Comparison of ENCODE assay signal across 24 cellular contexts in genomic region chr7:45146531-45147379, GRCh38. TPM values are rescaled to one million over a fixed set of nuclear protein-coding genes. Genes with fewer than 3 reads are reported as not detected.
DNase-seq lines count a peak whose midpoint lies in the region; ATAC-seq and TF ChIP-seq lines count a peak whose summit lies in the region.
"Had no signal": no experiment of that assay in that cellular context is flagged by ENCODE, and none has a peak within 500 bp of the region (broad histone marks: within the 10 kb centered on the region; RNA-seq: fewer than 3 reads in every experiment).

No MANE protein-coding gene starts in this region.

- ATAC-seq in HG03439 (IDR thresholded peaks at IDR 0.05; ENCODE audit: unreplicated experiment) (no peak), GM21723 (IDR thresholded peaks at IDR 0.05; ENCODE audit: unreplicated experiment) (no peak)
- ATAC-seq: activated CD4-positive, alpha-beta T cell treated with anti-CD3 and anti-CD28 coated beads for 36 hours; effector memory CD8-positive, alpha-beta T cell had no signal

- CTCF ChIA-PET in HEK293 (lab: Yijun Ruan, JAX): interaction anchor here (1.2 kb wide), 1 partner anchor 11 kb away, joined by 3 read pairs; no protein-coding TSS in a partner anchor

- H3K9me3 ChIP-seq in HEK293 (ENCODE audit: control insufficient read depth, insufficient read depth, low read depth, low read length) (no peaks in the 10 kb centered on the region), WERI-Rb-1 (ENCODE audit: severe bottlenecking) (no peaks in the 10 kb centered on the region), sigmoid colon (no peaks in the 10 kb centered on the region)
- H3K9me3 ChIP-seq: ovary had no signal

- no peaks in the 10 kb centered on the region for H3K36me3 ChIP-seq in HEK293 (ENCODE audit: control insufficient read depth in 2 of 2, insufficient read depth in 1 of 2, low read length in 2 of 2)
- H3K36me3 ChIP-seq in WERI-Rb-1: no peaks in the 10 kb centered on the region
- H3K36me3 ChIP-seq in sigmoid colon: no peaks in the 10 kb centered on the region
- H3K36me3 ChIP-seq: ovary had no signal

- H3K27ac ChIP-seq in HEK293 (ENCODE audit: extremely low read depth, low read depth, low read length): no peak overlapping the region
- H3K27ac ChIP-seq in WERI-Rb-1: no peak overlapping the region
- H3K27ac ChIP-seq in sigmoid colon: no peak overlapping the region
- H3K27ac ChIP-seq: 22Rv1, ovary, PC-9, SK-N-MC had no signal

- no peak overlapping the region for H3K4me3 ChIP-seq in HEK293 (ENCODE audit: low read depth, low read length)
- no peak overlapping the region for H3K4me3 ChIP-seq in WERI-Rb-1 (ENCODE audit: low read depth, low read length)
- no peak overlapping the region for H3K4me3 ChIP-seq in sigmoid colon
- H3K4me3 ChIP-seq: lung, ovary, PC-9, SK-N-MC had no signal

- DNase-seq in DMS53 (lab: John Stamatoyannopoulos, UW): peak; percentile 17
- no peak for DNase-seq in DMS53 treated with DMSO at 0.1 percent for 48 hours (lab: John Stamatoyannopoulos, UW; ENCODE audit: unreplicated experiment)
- DNase-seq in WERI-Rb-1: peak; percentile 43
- DNase-seq in sigmoid colon: peak; percentile 64
- DNase-seq in GM13976 (ENCODE audit: low spot score): no peak
- DNase-seq: activated CD4-positive, alpha-beta T cell treated with anti-CD3 and anti-CD28 coated beads for 36 hours; cerebellar nuclear complex; effector memory CD8-positive, alpha-beta T cell; HCEC 1CT; NCI-H1436; NCI-H2171 treated with DMSO at 0.1 percent for 48 hours; ovary; stimulated activated CD4-positive, alpha-beta T cell treated with anti-CD3 and anti-CD28 coated beads, Interleukin-4, amount 100 ng/mL, for 1 hour; substantia nigra had no signal

- POLR2A ChIA-PET in HEK293 (lab: Yijun Ruan, JAX): no interaction called here

- in situ Hi-C loops in GM13976 (cut with MboI; ENCODE audit: low sequenced_read_pairs, unreplicated experiment): no loop called here

- TF ChIP-seq CTCF in HEK293 (tag by site-specific recombination; IDR thresholded peaks at IDR 0.05): no peak
- TF ChIP-seq CTCF in WERI-Rb-1 (IDR thresholded peaks at IDR 0.05; ENCODE audit: low read depth, low read length): peak; percentile 73
- no peak for TF ChIP-seq CTCF in sigmoid colon (IDR thresholded peaks at IDR 0.05)
- no peak for TF ChIP-seq CTCF in GM13976 (IDR thresholded peaks at IDR 0.05; ENCODE audit: borderline replicate concordance, control extremely low read depth, extremely low read depth, insufficient read depth, missing control alignments)

- H3K27me3 ChIP-seq in WERI-Rb-1 (ENCODE audit: insufficient read depth, low read depth, severe bottlenecking) (no peaks in the 10 kb centered on the region), sigmoid colon (peaks cover 0 to 27% (median 13%) of the 10 kb centered on the region in 3 donors)
- H3K27me3 ChIP-seq: ovary had no signal

- TF ChIP-seq POLR2A in sigmoid colon (IDR thresholded peaks at IDR 0.05): no peak

- intact Hi-C loops in sigmoid colon (cut with DNase I): no loop called here

- 76 to 82% methylated on average over 19 of the region's 19 CpGs for WGBS in sigmoid colon, 2 donors

- no peak for TF ChIP-seq EP300 in sigmoid colon (IDR thresholded peaks at IDR 0.05)

- H3K4me1 ChIP-seq in HEK293 (ENCODE audit: control insufficient read depth, insufficient read depth, low read length) (no peaks in the 10 kb centered on the region), sigmoid colon (no peaks in the 10 kb centered on the region)

TF ChIP-seq in HEK293, 187 proteins besides CTCF, POLR2A, EP300 and RAD21:
- TF ChIP-seq ZNF449 (tag by site-specific recombination; IDR thresholded peaks at IDR 0.05) (0 out of 2 replicates have a peak, but pooled peaks have one; percentile 37), REPIN1 (tag by site-specific recombination; IDR thresholded peaks at IDR 0.05; ENCODE audit: low read depth) (no peak)

RNA-seq across cellular contexts. Expression of gene RAMP3, which starts 10.8 kb away (rescaled TPM):
- 10 to 100 TPM; 18.4 to 57.8 (median 33.7) TPM for total RNA-seq in sigmoid colon
- 10 to 100 TPM in 1 of 3 donors, 1 to 10 TPM in 2; 2.5 to 26.0 (median 4.8) TPM for polyA plus RNA-seq in sigmoid colon
- total RNA-seq: activated CD4-positive, alpha-beta T cell treated with anti-CD3 and anti-CD28 coated beads for 36 hours; myocyte; PC-9 had no signal
- polyA plus RNA-seq: BJ, fibroblast of lung had no signal

RNA-seq across cellular contexts. Expression of gene TBRG4, which starts 35.3 kb away (rescaled TPM):
- 10 to 100 TPM; 40.3 to 57.1 (median 46.8) TPM for total RNA-seq in sigmoid colon
- 10 to 100 TPM; 31.8 to 80.1 (median 44.6) TPM for polyA plus RNA-seq in sigmoid colon

RNA-seq across cellular contexts. Expression of gene NACAD, which starts 58.0 kb away (rescaled TPM):
- total RNA-seq in sigmoid colon: 1 to 10 TPM; 3.2 to 8.9 (median 4.9) TPM
- 1 to 10 TPM in 1 of 3 donors, under 1 TPM in 2; 0.23 to 1.9 (median 0.60) TPM for polyA plus RNA-seq in sigmoid colon

Comparison
In these comparisons a context has a peak if more than half of its experiments do, and no peak if none do; other contexts are left out.
1. DNase-seq: peak in DMS53 (single experiment), WERI-Rb-1 (single experiment) and sigmoid colon (single experiment); none in DMS53 treated with DMSO at 0.1 percent for 48 hours (single experiment) and GM13976 (single experiment).